8 cellular contexts compared by ENCODE assay signal in the genomic region with DNA sequence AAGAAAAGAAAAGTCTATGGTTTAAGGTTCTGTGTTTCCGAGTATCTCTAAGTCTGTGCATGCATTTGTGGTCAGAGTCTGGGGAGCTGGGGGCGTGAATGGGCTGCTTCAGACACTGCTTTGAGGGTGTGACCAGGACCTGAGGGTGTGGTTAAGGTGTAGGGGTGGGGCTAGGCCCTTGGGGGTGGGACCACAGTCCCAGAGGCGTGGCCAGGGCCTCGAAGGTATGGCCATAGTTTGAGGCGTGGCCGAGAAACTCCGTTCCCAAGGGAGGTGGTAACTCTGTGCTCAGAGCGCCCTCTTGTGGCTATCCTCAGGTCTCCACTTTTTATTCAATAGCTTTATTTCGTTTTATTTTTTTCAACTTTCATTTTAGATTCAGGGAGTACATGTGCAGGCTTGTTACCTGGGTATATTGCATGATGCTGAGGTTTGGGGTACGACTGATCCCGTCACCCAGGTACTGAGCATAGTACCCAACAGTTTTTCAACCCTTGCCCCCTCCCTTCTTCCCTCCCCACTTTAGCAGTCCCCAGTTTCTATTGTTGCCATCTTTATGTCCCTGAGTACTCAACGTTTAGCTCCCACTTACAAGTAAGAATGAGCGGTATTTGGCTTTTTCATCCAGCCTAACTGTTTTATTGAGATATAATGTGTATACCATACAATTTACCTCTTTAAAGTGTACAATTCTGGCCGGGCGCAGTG. TPM values are rescaled to one million over a fixed set of nuclear protein-coding genes. Genes with fewer than 3 reads are reported as not detected.
A peak's percentile ranks its signal among the peaks of the same experiment; 100 is the strongest.
DNase-seq lines count a peak whose midpoint lies in the region; TF ChIP-seq lines count a peak whose summit lies in the region.

No MANE protein-coding gene starts in this region.

- no peak overlapping the region for H3K4ac ChIP-seq in H9 (ENCODE audit: low read depth, low read length)
- no peak overlapping the region for H3K4ac ChIP-seq in neuronal stem cell (ENCODE audit: low read length)

- H2BK5ac ChIP-seq in H9 (ENCODE audit: insufficient read length, low read length): no peak overlapping the region
- no peak overlapping the region for H2BK5ac ChIP-seq in neuronal stem cell (ENCODE audit: low read length)

- H3K4me3 ChIP-seq in fibroblast of pulmonary artery (replicated peaks; ENCODE audit: low read depth, low read length) (no peak overlapping the region), neuronal stem cell (ENCODE audit: low read length in 2 of 2) (no peak overlapping the region)

- WGBS in H9 (ENCODE audit: extremely low coverage, insufficient read length, low lambda C conversion rate): no CpG with 5 or more reads among the region's 15 CpGs
- WGBS in neuronal stem cell (ENCODE audit: extremely low coverage in 2 of 2, insufficient read length in 2 of 2, insufficient replicate concordance in 1 of 2), 2 donors: no CpG with 5 or more reads among the region's 15 CpGs

- TF ChIP-seq CTCF in H9 (conservative IDR thresholded peaks at IDR 0.05) (peak; percentile 94), RWPE1 (conservative IDR thresholded peaks at IDR 0.05; ENCODE audit: low read depth) (peak; percentile 71), fibroblast of pulmonary artery (IDR thresholded peaks at IDR 0.05; ENCODE audit: low read length, missing control alignments) (peak; percentile 75)

- H3T11ph ChIP-seq in H9 (ENCODE audit: low read length): no peak overlapping the region

- H3K79me2 ChIP-seq in H9 (ENCODE audit: insufficient read depth, low read length): no peaks in the 10 kb centered on the region

- no peaks in the 10 kb centered on the region; the same call in 1 of the 2 replicates for H3K27me3 ChIP-seq in H9 (ENCODE audit: insufficient read depth, low read length)
- H3K27me3 ChIP-seq in neuronal stem cell (ENCODE audit: control insufficient read depth in 3 of 3, insufficient read depth in 3 of 3, low read depth in 1 of 3, low read length in 3 of 3): peaks cover 0 to 9% (median 0%) of the 10 kb centered on the region in 3 experiments

- H2BK20ac ChIP-seq in H9 (ENCODE audit: low read depth, low read length, poor library complexity, severe bottlenecking): no peak overlapping the region

- H3K23ac ChIP-seq in H9 (ENCODE audit: insufficient read length, low read depth, low read length) (no peak overlapping the region), neuronal stem cell (ENCODE audit: low read depth, low read length, poor library complexity) (no peak overlapping the region)

- H3K14ac ChIP-seq in H9 (ENCODE audit: insufficient read depth, low read length) (no peak overlapping the region), neuronal stem cell (ENCODE audit: low read length) (no peak overlapping the region)

- H2AFZ ChIP-seq in H9 (ENCODE audit: low read length) (no peak overlapping the region), neuronal stem cell (ENCODE audit: low read length) (peak overlapping the region; percentile 75)

- H3K18ac ChIP-seq in H9 (ENCODE audit: insufficient read length, low read depth, low read length) (no peak overlapping the region), neuronal stem cell (ENCODE audit: low read length) (no peak overlapping the region)

- H3K56ac ChIP-seq in H9 (ENCODE audit: insufficient read length, low read depth, low read length): no peak overlapping the region

- H3K36me3 ChIP-seq in neuronal stem cell (replicated peaks in 1 of 2; ENCODE audit: control insufficient read depth in 2 of 2, insufficient read depth in 2 of 2, low read length in 2 of 2): no peaks in the 10 kb centered on the region

- peak overlapping the region in 1 of 2 experiments; percentile 14; a peak in 2 of 5 replicates for H3K4me3 Mint-ChIP-seq in H9

- H3K36me3 Mint-ChIP-seq in H9 (ENCODE audit: insufficient read depth in 1 of 3, low read depth in 3 of 3): peaks cover 2 to 5% (median 3%) of the 10 kb centered on the region in 3 experiments; a peak in 3 of 7 replicates

- H3K27ac Mint-ChIP-seq in H9: peak overlapping the region in 1 of 3 experiments; percentile 61; a peak in 1 of 7 replicates

- H3K4me1 ChIP-seq in H9 (ENCODE audit: insufficient read depth, low read length) (no peaks in the 10 kb centered on the region; the same call in 1 of the 2 replicates), neuronal stem cell (ENCODE audit: control insufficient read depth in 2 of 2, insufficient read depth in 1 of 2, low read depth in 1 of 2, low read length in 2 of 2) (peaks cover 0 to 2% of the 10 kb centered on the region in 2 donors)

- no peak overlapping the region for H4K8ac ChIP-seq in H9 (replicated peaks; ENCODE audit: insufficient read length, low read depth, low read length)
- no peak overlapping the region for H4K8ac ChIP-seq in neuronal stem cell (ENCODE audit: low read depth, low read length)

- H3K79me1 ChIP-seq in H9 (ENCODE audit: insufficient read depth, low read depth, low read length, poor library complexity, severe bottlenecking): no peaks in the 10 kb centered on the region
- no peaks in the 10 kb centered on the region for H3K79me1 ChIP-seq in neuronal stem cell (ENCODE audit: low read depth, low read length)

- H4K20me1 ChIP-seq in H9 (ENCODE audit: control insufficient read depth, insufficient read depth, insufficient read length): peaks cover 2% of the 10 kb centered on the region

- H3K4me1 Mint-ChIP-seq in H9: peaks cover 3% of the 10 kb centered on the region in 2 experiments

- no peak overlapping the region for H4K5ac ChIP-seq in H9 (ENCODE audit: insufficient read length, low read depth, low read length)

- no peaks in the 10 kb centered on the region for H3K9me3 ChIP-seq in H9 (ENCODE audit: control insufficient read depth, low read depth, low read length)
- peaks cover 2 to 7% of the 10 kb centered on the region in 2 donors for H3K9me3 ChIP-seq in neuronal stem cell (replicated peaks in 1 of 2; ENCODE audit: control insufficient read depth in 2 of 2, insufficient read depth in 1 of 2, low read depth in 1 of 2, low read length in 2 of 2)

- no peak overlapping the region for H3K4me2 ChIP-seq in H9 (ENCODE audit: insufficient read depth, insufficient read length, low read length)
- no peak overlapping the region for H3K4me2 ChIP-seq in neuronal stem cell (ENCODE audit: insufficient read depth, low read length, poor library complexity, severe bottlenecking)

- no peak overlapping the region for H4K91ac ChIP-seq in H9 (ENCODE audit: insufficient read length, low read depth, low read length)
- H4K91ac ChIP-seq in neuronal stem cell (ENCODE audit: low read depth, low read length, poor library complexity): no peak overlapping the region

- no peak overlapping the region for H2BK120ac ChIP-seq in H9 (ENCODE audit: low read depth, low read length, poor library complexity, severe bottlenecking)
- no peak overlapping the region for H2BK120ac ChIP-seq in neuronal stem cell (ENCODE audit: low read depth, low read length)

- H3K27me3 Mint-ChIP-seq in H9 (ENCODE audit: low read depth): peaks cover 39% of the 10 kb centered on the region

- POLR2A ChIA-PET in RWPE1 (lab: Yijun Ruan, JAX; ENCODE audit: low non-redundant PET): interaction anchor here (0.7 kb wide), 1 partner anchor 159 kb away, joined by 3 read pairs; no protein-coding TSS in a partner anchor

- H2AK5ac ChIP-seq in H9 (ENCODE audit: insufficient read length, low read length) (no peak overlapping the region), neuronal stem cell (ENCODE audit: low read depth, low read length) (no peak overlapping the region)

- CTCF ChIA-PET in RWPE1 (lab: Yijun Ruan, JAX): interaction anchor here (0.5 to 9.2 kb wide), 25 partner anchors 13 to 813 kb away, joined by 3 to 106 read pairs (median 4); no protein-coding TSS in a partner anchor

- H3K27ac ChIP-seq in H9 (ENCODE audit: insufficient read length, low read depth, low read length) (no peak overlapping the region), RWPE1 (peak overlapping the region; percentile 73), neuronal stem cell (replicated peaks; ENCODE audit: low read length) (no peak overlapping the region), substantia nigra (ENCODE audit: low read depth, low read length, poor library complexity, severe bottlenecking) (no peak overlapping the region)

- H3K9ac ChIP-seq in H9 (ENCODE audit: extremely low read depth, insufficient read length, low read length): no peak overlapping the region
- no peak overlapping the region for H3K9ac ChIP-seq in neuronal stem cell (ENCODE audit: low read depth, low read length, poor library complexity)

- DNase-seq in ELR (ENCODE audit: low read depth) (peak; percentile 97), H9 (peak; percentile 97), M059J (ENCODE audit: low read depth) (peak; percentile 94), RWPE1 (ENCODE audit: low spot score) (peak; percentile 99), fibroblast of pulmonary artery (ENCODE audit: low read depth) (peak; percentile 95), neuronal stem cell (ENCODE audit: low spot score) (peak; percentile 88), substantia nigra (lab: John Stamatoyannopoulos, UW) (peak in 39 of 49 donors; percentile 2 to 75 (median 50))
- DNase-seq in activated T-helper 1 cell treated with anti-CD3 and anti-CD28 coated beads, Interleukin-2, amount 50 U/mL, for 16 hours (ENCODE audit: low read depth in 1 of 2, low spot score in 1 of 2): peak; percentile 94

- H2BK12ac ChIP-seq in H9 (ENCODE audit: insufficient read length, low read depth, low read length) (no peak overlapping the region), neuronal stem cell (ENCODE audit: low read length) (no peak overlapping the region)

- H2BK15ac ChIP-seq in H9 (ENCODE audit: low read depth, low read length) (no peak overlapping the region), neuronal stem cell (ENCODE audit: low read length) (no peak overlapping the region)

- peaks cover 9 to 11% of the 10 kb centered on the region in 2 experiments for H3K9me3 Mint-ChIP-seq in H9

- H3K23me2 ChIP-seq in H9 (ENCODE audit: insufficient read length, low read depth, low read length, poor library complexity, severe bottlenecking): no peaks in the 10 kb centered on the region

RNA-seq across cellular contexts. Expression of a gene that starts 7.0 kb away (rescaled TPM):
- total RNA-seq in H9 (2021): 14.2 and 15.9 TPM in 2 replicates
- not detected in 2 replicates for total RNA-seq in M059J (2014; rRNA removed; shearing (Covaris generic))
- polyA plus RNA-seq in neuronal stem cell (2013, experiment 1 of 2): 0.42 TPM
- polyA plus RNA-seq in neuronal stem cell (2013, experiment 2 of 2): 0.43 TPM

RNA-seq across cellular contexts. Expression of a gene that starts 22.2 kb away (rescaled TPM):
- total RNA-seq in H9 (2021): 1.2 and 2.2 TPM in 2 replicates
- total RNA-seq in M059J (2014; rRNA removed; shearing (Covaris generic)): 6.8 and 21.6 TPM in 2 replicates
- 1.8 TPM for polyA plus RNA-seq in neuronal stem cell (2013, experiment 1 of 2)
- 1.5 TPM for polyA plus RNA-seq in neuronal stem cell (2013, experiment 2 of 2)

RNA-seq across cellular contexts. Expression of a gene that starts 38.2 kb away (rescaled TPM):
- 73.0 and 78.5 TPM in 2 replicates for total RNA-seq in H9 (2021)
- total RNA-seq in M059J (2014; rRNA removed; shearing (Covaris generic)): 23.3 and 49.5 TPM in 2 replicates
- polyA plus RNA-seq in neuronal stem cell (2013, experiment 1 of 2): 28.4 TPM
- polyA plus RNA-seq in neuronal stem cell (2013, experiment 2 of 2): 27.8 TPM

Comparison
In these comparisons a context has a peak if more than half of its experiments do, and no peak if none do; other contexts are left out.
1. RNA of a gene that starts 7.0 kb away (total RNA-seq): 14.2 to 15.9 TPM in H9; not detected in M059J; every median in the first group is over 10 times any median in the second.
2. Peak in every context shown above with its lines, with median percentiles within 50 percentile points of each other: DNase-seq and CTCF ChIP-seq.